Comparison of ENCODE assay signal across 1 cellular context in the genomic region with DNA sequence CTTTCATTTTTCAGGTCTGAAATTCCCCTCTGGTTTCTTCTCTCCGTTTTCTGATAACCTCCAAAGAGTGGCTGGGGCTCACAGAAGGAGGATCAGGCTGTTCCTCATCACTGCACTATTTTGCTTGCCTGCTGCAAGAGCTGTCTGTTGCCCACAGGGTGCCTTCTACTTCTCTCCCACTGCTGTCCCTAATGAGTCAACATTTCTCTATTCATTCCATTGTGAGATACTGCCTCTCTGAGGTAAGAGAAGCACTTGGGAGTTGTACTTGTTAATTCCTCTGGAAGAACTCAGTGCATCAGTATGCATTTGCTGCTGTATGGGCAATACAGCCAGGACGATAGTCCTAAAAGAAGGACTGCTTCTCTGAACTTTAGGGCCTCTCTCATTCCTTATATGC.
TF ChIP-seq lines count a peak whose summit lies in the region.

No MANE protein-coding gene starts in this region.

TF ChIP-seq in HCT116, 20 proteins besides CTCF, POLR2A, EP300 and RAD21 (continued from another document):
- TF ChIP-seq REST (IDR thresholded peaks at IDR 0.05; ENCODE audit: low read depth) (no peak), ZFX (IDR thresholded peaks at IDR 0.05) (no peak), FOSL1 (IDR thresholded peaks at IDR 0.05; ENCODE audit: low read depth) (no peak), SIN3A (IDR thresholded peaks at IDR 0.05; ENCODE audit: low read depth) (no peak), POLR2AphosphoS5 (IDR thresholded peaks at IDR 0.05; ENCODE audit: low read depth, low read length) (no peak), TCF7L2 (IDR thresholded peaks at IDR 0.05; ENCODE audit: borderline replicate concordance, extremely low read depth, insufficient read depth, insufficient read length) (no peak), SRF (IDR thresholded peaks at IDR 0.05; ENCODE audit: low read depth) (no peak), JUND (IDR thresholded peaks at IDR 0.05) (no peak)
